In the genomic region with DNA sequence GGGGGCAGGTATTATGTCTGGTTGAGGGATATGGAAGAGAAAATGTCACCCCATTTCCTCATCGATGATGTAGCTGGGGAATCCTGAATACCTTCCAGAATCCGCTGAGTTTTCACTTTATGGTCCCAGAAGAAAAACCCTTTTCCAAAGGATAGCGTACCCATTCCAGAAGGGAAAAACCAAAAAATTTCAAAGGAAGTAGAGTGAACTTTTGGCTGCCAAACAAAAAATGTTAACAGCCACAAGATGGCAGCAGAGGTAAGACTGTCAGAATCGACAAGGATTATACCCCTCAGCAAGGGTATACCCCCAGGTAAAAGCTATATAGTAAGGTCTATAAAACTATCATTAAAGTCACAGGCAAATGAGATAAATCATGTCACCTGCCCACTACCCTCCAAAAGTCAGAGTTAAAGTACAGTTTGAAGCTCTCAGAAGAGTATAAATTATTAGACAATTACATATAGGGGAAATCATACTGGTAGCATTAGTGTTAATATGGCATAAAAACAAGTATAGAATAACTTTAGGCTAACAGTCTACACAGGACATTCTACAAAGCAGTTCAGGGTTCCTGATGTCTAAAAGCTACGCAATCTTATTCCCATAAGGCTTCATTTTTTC, we compare ENCODE assay signal across 1 cellular context.
A peak's percentile ranks its signal among the peaks of the same experiment; 100 is the strongest.
TF ChIP-seq lines count a peak whose summit lies in the region.

No MANE protein-coding gene starts in this region.

TF ChIP-seq in HepG2, 621 proteins besides CTCF, POLR2A, EP300 and RAD21 (continued from another document):
- TF ChIP-seq, protein P1, sequence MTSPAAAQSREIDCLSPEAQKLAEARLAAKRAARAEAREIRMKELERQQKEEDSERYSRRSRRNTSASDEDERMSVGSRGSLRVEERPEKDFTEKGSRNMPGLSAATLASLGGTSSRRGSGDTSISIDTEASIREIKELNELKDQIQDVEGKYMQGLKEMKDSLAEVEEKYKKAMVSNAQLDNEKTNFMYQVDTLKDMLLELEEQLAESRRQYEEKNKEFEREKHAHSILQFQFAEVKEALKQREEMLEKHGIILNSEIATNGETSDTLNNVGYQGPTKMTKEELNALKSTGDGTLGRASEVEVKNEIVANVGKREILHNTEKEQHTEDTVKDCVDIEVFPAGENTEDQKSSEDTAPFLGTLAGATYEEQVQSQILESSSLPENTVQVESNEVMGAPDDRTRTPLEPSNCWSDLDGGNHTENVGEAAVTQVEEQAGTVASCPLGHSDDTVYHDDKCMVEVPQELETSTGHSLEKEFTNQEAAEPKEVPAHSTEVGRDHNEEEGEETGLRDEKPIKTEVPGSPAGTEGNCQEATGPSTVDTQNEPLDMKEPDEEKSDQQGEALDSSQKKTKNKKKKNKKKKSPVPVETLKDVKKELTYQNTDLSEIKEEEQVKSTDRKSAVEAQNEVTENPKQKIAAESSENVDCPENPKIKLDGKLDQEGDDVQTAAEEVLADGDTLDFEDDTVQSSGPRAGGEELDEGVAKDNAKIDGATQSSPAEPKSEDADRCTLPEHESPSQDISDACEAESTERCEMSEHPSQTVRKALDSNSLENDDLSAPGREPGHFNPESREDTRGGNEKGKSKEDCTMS (CRISPR knock-in tag; conservative IDR thresholded peaks at IDR 0.05), result 0 out of 2 replicates have a peak, but pooled peaks have one; percentile 61
- peak; percentile 45; the same call in 1 of the 2 replicates for TF ChIP-seq ZNF136 (CRISPR knock-in tag; IDR thresholded peaks at IDR 0.05; ENCODE audit: low read depth)
